ENCODE assay signal across 8 cellular contexts in genomic region chr12:12717586-12718381, GRCh38. TPM values are rescaled to one million over a fixed set of nuclear protein-coding genes. Genes with fewer than 3 reads are reported as not detected.
DNase-seq lines count a peak whose midpoint lies in the region; ATAC-seq and TF ChIP-seq lines count a peak whose summit lies in the region.

No MANE protein-coding gene starts in this region.

- H3K4me1 ChIP-seq in HUES48 (ENCODE audit: control insufficient read depth, insufficient read depth, low read length) = peaks cover 53% of the 10 kb centered on the region

- H2AFZ ChIP-seq in neural cell (ENCODE audit: low read depth, low read length) = peak overlapping the region; percentile 73

- H3K27ac ChIP-seq in HUES48 (ENCODE audit: low read depth, low read length) (peak overlapping the region; percentile 91), neural cell (ENCODE audit: low read length) (peak overlapping the region; percentile 80)

- no peaks in the 10 kb centered on the region for H3K9me2 ChIP-seq in neural cell (ENCODE audit: insufficient read depth, low read length)

- H3K27ac Mint-ChIP-seq in activated CD4-positive, alpha-beta memory T cell treated with anti-CD3 and anti-CD28 coated beads, Interleukin-2, amount 10 ng/mL, durations not matched to agents 7 days and 5 days = peak overlapping the region; percentile 99

- H3K9ac ChIP-seq in HUES48 (ENCODE audit: low read depth, low read length) (peak overlapping the region; percentile 81), neural cell (ENCODE audit: low read length) (peak overlapping the region; percentile 94)

- peaks cover 38% of the 10 kb centered on the region for H3K36me3 ChIP-seq in HUES48 (ENCODE audit: control insufficient read depth, insufficient read depth, low read length)
- H3K36me3 ChIP-seq in neural cell (ENCODE audit: insufficient read depth, low read length) = peaks cover 6% of the 10 kb centered on the region

- TF ChIP-seq EP300 in neural cell (conservative IDR thresholded peaks at IDR 0.05; ENCODE audit: poor library complexity, severe bottlenecking) = no peak

- H3K79me2 ChIP-seq in neural cell (replicated peaks; ENCODE audit: insufficient read depth, low read length) = peaks cover 40% of the 10 kb centered on the region

- H3K9me3 ChIP-seq in HUES48 (ENCODE audit: control insufficient read depth, insufficient read depth, low read length) (no peaks in the 10 kb centered on the region), neural cell (ENCODE audit: low read length) (no peaks in the 10 kb centered on the region)

- TF ChIP-seq RAD21 in neural cell (conservative IDR thresholded peaks at IDR 0.05) = no peak

- CTCF ChIA-PET in activated CD4-positive, alpha-beta memory T cell treated with anti-CD3 and anti-CD28 coated beads, Interleukin-2, amount 10 ng/mL, durations not matched to agents 7 days and 5 days (lab: Charles Lee) = interaction anchor here (0.6 to 6.9 kb wide), 5 partner anchors 9 to 341 kb away, joined by 3 to 50 read pairs (median 5); no protein-coding TSS in a partner anchor

- H3K4me3 ChIP-seq in HUES48 (ENCODE audit: low read depth, low read length) (peak overlapping the region; percentile 96), fibroblast of pulmonary artery (replicated peaks; ENCODE audit: low read depth, low read length) (peak overlapping the region; percentile 72), neural cell (ENCODE audit: low read length) (peak overlapping the region; percentile 85)

- ATAC-seq in GM18498 (IDR thresholded peaks at IDR 0.05; ENCODE audit: unreplicated experiment) (peak; percentile 11), GM18861 (IDR thresholded peaks at IDR 0.05; ENCODE audit: unreplicated experiment) (no peak)

- peak; percentile 35 for DNase-seq in Ammon's horn (ENCODE audit: low spot score)
- DNase-seq in activated CD4-positive, alpha-beta memory T cell treated with anti-CD3 and anti-CD28 coated beads, Interleukin-2, amount 10 ng/mL, durations not matched to agents 7 days and 5 days = peak; percentile 40
- no peak for DNase-seq in fibroblast of pulmonary artery (ENCODE audit: low read depth)
- no peak for DNase-seq in HuH-7 (ENCODE audit: low spot score)

- TF ChIP-seq CTCF in fibroblast of pulmonary artery (IDR thresholded peaks at IDR 0.05; ENCODE audit: low read length, missing control alignments) (no peak), neural cell (IDR thresholded peaks at IDR 0.05; ENCODE audit: poor library complexity, severe bottlenecking) (no peak)

- POLR2A ChIA-PET in activated CD4-positive, alpha-beta memory T cell treated with anti-CD3 and anti-CD28 coated beads, Interleukin-2, amount 10 ng/mL, durations not matched to agents 7 days and 5 days (lab: Charles Lee) = interaction anchor here (0.6 to 20.9 kb wide), 22 partner anchors 7 to 1671 kb away, joined by 3 to 886 read pairs (median 7); partner anchors contain the start of genes BORCS5, DUSP16 and GPR19

- peaks cover 18% of the 10 kb centered on the region for H4K20me1 ChIP-seq in neural cell (ENCODE audit: insufficient read depth)

- peaks cover 31% of the 10 kb centered on the region for H3K4me1 Mint-ChIP-seq in activated CD4-positive, alpha-beta memory T cell treated with anti-CD3 and anti-CD28 coated beads, Interleukin-2, amount 10 ng/mL, durations not matched to agents 7 days and 5 days

- H3K27me3 Mint-ChIP-seq in activated CD4-positive, alpha-beta memory T cell treated with anti-CD3 and anti-CD28 coated beads, Interleukin-2, amount 10 ng/mL, durations not matched to agents 7 days and 5 days = no peaks in the 10 kb centered on the region

- peaks cover 82% of the 10 kb centered on the region for H3K36me3 Mint-ChIP-seq in activated CD4-positive, alpha-beta memory T cell treated with anti-CD3 and anti-CD28 coated beads, Interleukin-2, amount 10 ng/mL, durations not matched to agents 7 days and 5 days (ENCODE audit: low read depth)

- peaks cover 32% of the 10 kb centered on the region for H3K27me3 ChIP-seq in HUES48 (ENCODE audit: control insufficient read depth, insufficient read depth, low read length)
- H3K27me3 ChIP-seq in neural cell (ENCODE audit: insufficient read depth, low read depth, low read length) = peaks cover under 1% of the 10 kb centered on the region

- peaks cover 5% of the 10 kb centered on the region for H3F3A ChIP-seq in neural cell (ENCODE audit: insufficient read depth, low read length, poor library complexity, severe bottlenecking)

- no peaks in the 10 kb centered on the region for H3K9me3 Mint-ChIP-seq in activated CD4-positive, alpha-beta memory T cell treated with anti-CD3 and anti-CD28 coated beads, Interleukin-2, amount 10 ng/mL, durations not matched to agents 7 days and 5 days

- peak overlapping the region; percentile 97 for H3K4me3 Mint-ChIP-seq in activated CD4-positive, alpha-beta memory T cell treated with anti-CD3 and anti-CD28 coated beads, Interleukin-2, amount 10 ng/mL, durations not matched to agents 7 days and 5 days

- peak overlapping the region; percentile 89 for H3K4me2 ChIP-seq in neural cell (ENCODE audit: low read length)

TF ChIP-seq in neural cell, 6 proteins besides CTCF, POLR2A, EP300 and RAD21:
- no peak for TF ChIP-seq EZH2 (IDR thresholded peaks at IDR 0.05; ENCODE audit: borderline replicate concordance, insufficient read depth, low read length, poor library complexity, severe bottlenecking)
- no peak for TF ChIP-seq REST (IDR thresholded peaks at IDR 0.05; ENCODE audit: borderline replicate concordance)
- no peak for TF ChIP-seq SMC3 (conservative IDR thresholded peaks at IDR 0.05; ENCODE audit: poor library complexity)
- TF ChIP-seq TAF1 (IDR thresholded peaks at IDR 0.05; ENCODE audit: low read depth) = no peak
- TF ChIP-seq MXI1 (conservative IDR thresholded peaks at IDR 0.05; ENCODE audit: poor library complexity, severe bottlenecking) = no peak
- no peak for TF ChIP-seq POLR2AphosphoS5 (IDR thresholded peaks at IDR 0.05)

RNA-seq across cellular contexts. Expression of gene CDKN1B, which starts 0.6 kb away (rescaled TPM):
- total RNA-seq in activated CD4-positive, alpha-beta memory T cell treated with anti-CD3 and anti-CD28 coated beads, Interleukin-2, amount 10 ng/mL, durations not matched to agents 7 days and 5 days = 100 to 1,000 TPM; 164 to 166 TPM
- polyA plus RNA-seq in neural cell = 106 and 107 TPM in 2 replicates
- polyA minus RNA-seq in neural cell = 86.6 and 95.9 TPM in 2 replicates

RNA-seq across cellular contexts. Expression of gene GPR19, which starts 21.8 kb away (rescaled TPM):
- total RNA-seq in activated CD4-positive, alpha-beta memory T cell treated with anti-CD3 and anti-CD28 coated beads, Interleukin-2, amount 10 ng/mL, durations not matched to agents 7 days and 5 days = 10 to 100 TPM; 18.6 to 20.1 TPM
- polyA plus RNA-seq in neural cell = 44.2 and 53.4 TPM in 2 replicates
- polyA minus RNA-seq in neural cell = 116 and 127 TPM in 2 replicates

Comparison
In these comparisons a context has a peak if more than half of its experiments do, and no peak if none do; other contexts are left out.
1. DNase-seq: peak in Ammon's horn (single experiment) and activated CD4-positive, alpha-beta memory T cell treated with anti-CD3 and anti-CD28 coated beads, Interleukin-2, amount 10 ng/mL, durations not matched to agents 7 days and 5 days (single experiment); none in fibroblast of pulmonary artery (single experiment) and HuH-7 (single experiment).
2. Peak in every context shown above with its lines, with median percentiles within 50 percentile points of each other: H3K4me3 ChIP-seq.